14 cellular contexts compared by ENCODE assay signal in genomic region chr10:71475243-71475871, GRCh38.
DNase-seq lines count a peak whose midpoint lies in the region; ATAC-seq and TF ChIP-seq lines count a peak whose summit lies in the region.
"Had no signal": no experiment of that assay in that cellular context is flagged by ENCODE, and none has a peak within 500 bp of the region (broad histone marks: within the 10 kb centered on the region; RNA-seq: fewer than 3 reads in every experiment).

No MANE protein-coding gene starts in this region.

- H3K4me3 Mint-ChIP-seq in GM23338 = no peak overlapping the region; the same call in 2 of the 3 replicates
- H3K4me3 Mint-ChIP-seq in endothelial cell (ENCODE audit: unreplicated experiment) = no peak overlapping the region
- H3K4me3 Mint-ChIP-seq: activated naive CD8-positive, alpha-beta T cell had no signal

- ATAC-seq in GM23338 = peak; percentile 91
- ATAC-seq in HG02678 (IDR thresholded peaks at IDR 0.05; ENCODE audit: unreplicated experiment) = no peak
- ATAC-seq in GM18498 (IDR thresholded peaks at IDR 0.05; ENCODE audit: unreplicated experiment) = no peak

- H3K36me3 Mint-ChIP-seq in GM23338 (ENCODE audit: low read depth) (no peaks in the 10 kb centered on the region), endothelial cell (ENCODE audit: low read depth, unreplicated experiment) (no peaks in the 10 kb centered on the region)
- H3K36me3 Mint-ChIP-seq: activated naive CD8-positive, alpha-beta T cell had no signal

- H3K9me3 Mint-ChIP-seq in GM23338 (no peaks in the 10 kb centered on the region), endothelial cell (ENCODE audit: unreplicated experiment) (no peaks in the 10 kb centered on the region)

- H3K27me3 Mint-ChIP-seq in GM23338 (ENCODE audit: insufficient read depth, low read depth, poor library complexity) (peaks cover 11% of the 10 kb centered on the region), endothelial cell (ENCODE audit: unreplicated experiment) (peaks cover 2% of the 10 kb centered on the region)
- H3K27me3 Mint-ChIP-seq: activated naive CD8-positive, alpha-beta T cell had no signal

- no peak overlapping the region for H3K9ac ChIP-seq in parathyroid adenoma

- H3K79me2 ChIP-seq in GM23338 (replicated peaks; ENCODE audit: insufficient read depth) = no peaks in the 10 kb centered on the region
- peaks cover 7% of the 10 kb centered on the region for H3K79me2 ChIP-seq in parathyroid adenoma

- no peak overlapping the region for H2AFZ ChIP-seq in GM23338
- peak overlapping the region; percentile 39 for H2AFZ ChIP-seq in parathyroid adenoma

- no peak overlapping the region for H3K4me2 ChIP-seq in GM23338
- H3K4me2 ChIP-seq in parathyroid adenoma (ENCODE audit: low read length) = no peak overlapping the region

- DNase-seq in GM23338 (ENCODE audit: low spot score) = peak; percentile 55
- peak; percentile 77 for DNase-seq in NCI-H2171 (lab: John Stamatoyannopoulos, UW)
- peak; percentile 53 for DNase-seq in endothelial cell (ENCODE audit: low spot score)
- DNase-seq in ascending aorta (ENCODE audit: low spot score in 2 of 2) = no peak
- no peak for DNase-seq in activated T-cell treated with anti-CD3 and anti-CD28 coated beads, Interleukin-2, amount 50 U/mL, for 48 hours
- DNase-seq: activated CD4-positive, alpha-beta T cell treated with anti-CD3 and anti-CD28 coated beads, Interleukin-2, amount 50 U/mL, for 1 hour; dorsolateral prefrontal cortex; NCI-H1436 treated with DMSO at 0.1 percent for 48 hours; RPMI8226; stimulated activated CD4-positive, alpha-beta T cell treated with anti-CD3 and anti-CD28 coated beads, Interleukin-12 subunit alpha, Interleukin-12 subunit beta, amount 100 ng/mL, for 4 hours had no signal

- intact Hi-C loops in ascending aorta (cut with DNase I) = no loop called here

- TF ChIP-seq CTCF in GM23338 (conservative IDR thresholded peaks at IDR 0.05; ENCODE audit: low read depth in 2 of 2) (no peak), endothelial cell (IDR thresholded peaks at IDR 0.05; ENCODE audit: unreplicated experiment) (no peak), parathyroid adenoma (IDR thresholded peaks at IDR 0.05) (no peak), ascending aorta (IDR thresholded peaks at IDR 0.05) (no peak)

- H3K4me1 ChIP-seq in GM23338 (ENCODE audit: insufficient read depth) = 0 out of 2 replicates have a peak, but pooled peaks cover 7% of the 10 kb centered on the region
- H3K4me1 ChIP-seq in parathyroid adenoma = peaks cover 3% of the 10 kb centered on the region
- H3K4me1 ChIP-seq in ascending aorta = peaks cover 0 to 12% of the 10 kb centered on the region in 2 donors

- H3K36me3 ChIP-seq in GM23338 (ENCODE audit: insufficient read depth) = no peaks in the 10 kb centered on the region
- no peaks in the 10 kb centered on the region for H3K36me3 ChIP-seq in parathyroid adenoma (ENCODE audit: control insufficient read depth, insufficient read depth, low read length)
- no peaks in the 10 kb centered on the region for H3K36me3 ChIP-seq in ascending aorta

- no peak overlapping the region for H3K27ac ChIP-seq in GM23338 (ENCODE audit: low read depth)
- H3K27ac ChIP-seq in parathyroid adenoma = no peak overlapping the region
- no peak overlapping the region for H3K27ac ChIP-seq in ascending aorta

- peaks cover 21% of the 10 kb centered on the region for H3K4me1 Mint-ChIP-seq in GM23338
- H3K4me1 Mint-ChIP-seq in endothelial cell (ENCODE audit: unreplicated experiment) = peaks cover 25% of the 10 kb centered on the region

- no peaks in the 10 kb centered on the region for H3F3A ChIP-seq in GM23338 (replicated peaks; ENCODE audit: low read depth)

- no peaks in the 10 kb centered on the region for H4K20me1 ChIP-seq in GM23338 (replicated peaks; ENCODE audit: insufficient read depth)

- H3K27ac Mint-ChIP-seq in GM23338 (no peak overlapping the region), endothelial cell (ENCODE audit: unreplicated experiment) (peak overlapping the region; percentile 27)
- H3K27ac Mint-ChIP-seq: activated naive CD8-positive, alpha-beta T cell had no signal

- no peaks in the 10 kb centered on the region for H3K9me3 ChIP-seq in parathyroid adenoma (ENCODE audit: control insufficient read depth, low read length)
- H3K9me3 ChIP-seq in ascending aorta = no peaks in the 10 kb centered on the region

- H3K27me3 ChIP-seq in GM23338 (ENCODE audit: insufficient read depth) = no peaks in the 10 kb centered on the region
- no peaks in the 10 kb centered on the region for H3K27me3 ChIP-seq in parathyroid adenoma (ENCODE audit: control insufficient read depth, insufficient read depth, low read length)
- no peaks in the 10 kb centered on the region for H3K27me3 ChIP-seq in ascending aorta
- H3K27me3 ChIP-seq: dorsolateral prefrontal cortex had no signal

- H3K9me2 ChIP-seq in GM23338 (ENCODE audit: insufficient read depth) = no peaks in the 10 kb centered on the region

- H3K4me3 ChIP-seq in GM23338 (no peak overlapping the region), parathyroid adenoma (ENCODE audit: low read depth, low read length) (no peak overlapping the region), ascending aorta (no peak overlapping the region)
- H3K4me3 ChIP-seq: dorsolateral prefrontal cortex had no signal

TF ChIP-seq in GM23338, 12 proteins besides CTCF, POLR2A, EP300 and RAD21 (continues in another document):
- TF ChIP-seq EZH2phosphoT487 (IDR thresholded peaks at IDR 0.05; ENCODE audit: unreplicated experiment) (no peak), ZNF114 (CRISPR knock-in tag; IDR thresholded peaks at IDR 0.05) (no peak), STAT1 (IDR thresholded peaks at IDR 0.05; ENCODE audit: unreplicated experiment) (no peak), JUNB (IDR thresholded peaks at IDR 0.05; ENCODE audit: unreplicated experiment) (no peak), POLR2AphosphoS5 (IDR thresholded peaks at IDR 0.05; ENCODE audit: low read depth) (no peak), EZH2 (IDR thresholded peaks at IDR 0.05; ENCODE audit: low read depth, unreplicated experiment) (no peak), CREB1 (CRISPR knock-in tag; IDR thresholded peaks at IDR 0.05; ENCODE audit: low read depth) (no peak)
- TF ChIP-seq, protein P1, sequence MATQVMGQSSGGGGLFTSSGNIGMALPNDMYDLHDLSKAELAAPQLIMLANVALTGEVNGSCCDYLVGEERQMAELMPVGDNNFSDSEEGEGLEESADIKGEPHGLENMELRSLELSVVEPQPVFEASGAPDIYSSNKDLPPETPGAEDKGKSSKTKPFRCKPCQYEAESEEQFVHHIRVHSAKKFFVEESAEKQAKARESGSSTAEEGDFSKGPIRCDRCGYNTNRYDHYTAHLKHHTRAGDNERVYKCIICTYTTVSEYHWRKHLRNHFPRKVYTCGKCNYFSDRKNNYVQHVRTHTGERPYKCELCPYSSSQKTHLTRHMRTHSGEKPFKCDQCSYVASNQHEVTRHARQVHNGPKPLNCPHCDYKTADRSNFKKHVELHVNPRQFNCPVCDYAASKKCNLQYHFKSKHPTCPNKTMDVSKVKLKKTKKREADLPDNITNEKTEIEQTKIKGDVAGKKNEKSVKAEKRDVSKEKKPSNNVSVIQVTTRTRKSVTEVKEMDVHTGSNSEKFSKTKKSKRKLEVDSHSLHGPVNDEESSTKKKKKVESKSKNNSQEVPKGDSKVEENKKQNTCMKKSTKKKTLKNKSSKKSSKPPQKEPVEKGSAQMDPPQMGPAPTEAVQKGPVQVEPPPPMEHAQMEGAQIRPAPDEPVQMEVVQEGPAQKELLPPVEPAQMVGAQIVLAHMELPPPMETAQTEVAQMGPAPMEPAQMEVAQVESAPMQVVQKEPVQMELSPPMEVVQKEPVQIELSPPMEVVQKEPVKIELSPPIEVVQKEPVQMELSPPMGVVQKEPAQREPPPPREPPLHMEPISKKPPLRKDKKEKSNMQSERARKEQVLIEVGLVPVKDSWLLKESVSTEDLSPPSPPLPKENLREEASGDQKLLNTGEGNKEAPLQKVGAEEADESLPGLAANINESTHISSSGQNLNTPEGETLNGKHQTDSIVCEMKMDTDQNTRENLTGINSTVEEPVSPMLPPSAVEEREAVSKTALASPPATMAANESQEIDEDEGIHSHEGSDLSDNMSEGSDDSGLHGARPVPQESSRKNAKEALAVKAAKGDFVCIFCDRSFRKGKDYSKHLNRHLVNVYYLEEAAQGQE (IDR thresholded peaks at IDR 0.05; ENCODE audit: unreplicated experiment) = no peak

Comparison
In these comparisons a context has a peak if more than half of its experiments do, and no peak if none do; other contexts are left out.
1. DNase-seq: peak in GM23338 (single experiment), NCI-H2171 (single experiment) and endothelial cell (single experiment); none in ascending aorta (0 of 2) and activated T-cell treated with anti-CD3 and anti-CD28 coated beads, Interleukin-2, amount 50 U/mL, for 48 hours (0 of 2).